In genomic region chr19:8307965-8308866, GRCh38 we compare ENCODE assay signal across 8 cellular contexts. TPM values are rescaled to one million over a fixed set of nuclear protein-coding genes. Genes with fewer than 3 reads are reported as not detected.
A peak's percentile ranks its signal among the peaks of the same experiment; 100 is the strongest.
DNase-seq lines count a peak whose midpoint lies in the region; ATAC-seq, FAIRE-seq and TF ChIP-seq lines count a peak whose summit lies in the region.

Gene CD320 (minus strand): TSS chr19:8308358. CDS start chr19:8308290, 68 bp downstream.

- no peak within 1 kb of the TSS for H2AFZ ChIP-seq in HepG2 (ENCODE audit: low read length)

- no peaks in the 10 kb centered on the region for H3K9me3 ChIP-seq in HepG2 (ENCODE audit: low read length)

- POLR2A ChIA-PET in HepG2 (lab: Yijun Ruan, JAX) = interaction anchor here (5.8 kb wide), 1 partner anchor 12 kb away, joined by 39 read pairs; the partner anchor contains the start of genes NDUFA7 and RPS28

- TF ChIP-seq CTCF in AG10803 (conservative IDR thresholded peaks at IDR 0.05; ENCODE audit: low read length) (no peak), HepG2 (CRISPR knock-in tag; IDR thresholded peaks at IDR 0.05) (no peak; the same call in none of the 2 replicates)

- TSS peak; percentile 91 for BruUV-seq in HepG2 (replicated peaks; lab: Mats Ljungman, UMichigan)

- H3K36me3 ChIP-seq in HepG2 (replicated peaks in 1 of 2; ENCODE audit: control insufficient read depth in 1 of 2, insufficient read depth in 2 of 2, low read length in 2 of 2) = peaks cover 15 to 25% of the 10 kb centered on the region in 2 experiments; a peak in 4 of 5 replicates

- peak within 1 kb of the TSS; percentile 89 for H3K9ac ChIP-seq in HepG2 (ENCODE audit: insufficient read depth, low read depth, low read length)

- H3K4me1 ChIP-seq in HepG2 (ENCODE audit: insufficient read depth, low read length) = peaks cover 39% of the 10 kb centered on the region

- CTCF ChIA-PET in HepG2 (lab: Yijun Ruan, JAX; ENCODE audit: low intra/inter-chr PET ratio, low total read pairs) = no interaction called here

- peak; percentile 57 for FAIRE-seq in HepG2 (lab: Jason Lieb, UNC)

- TF ChIP-seq EP300 in HepG2 (IDR thresholded peaks at IDR 0.05; ENCODE audit: low read depth in 2 of 2, low read length in 2 of 2) (no peak), HepG2 (CRISPR knock-in tag; IDR thresholded peaks at IDR 0.05; ENCODE audit: borderline replicate concordance) (no peak; the same call in 1 of the 2 replicates)

- H3K4me3 ChIP-seq in AG10803 (ENCODE audit: low read length) (peak within 1 kb of the TSS; percentile 66), HepG2 (replicated peaks in 1 of 3; ENCODE audit: insufficient read depth in 1 of 3, low read depth in 2 of 3, low read length in 3 of 3) (peak within 1 kb of the TSS; percentile 50 to 77 (median 66))

- no peaks in the 10 kb centered on the region for H4K20me1 ChIP-seq in HepG2 (ENCODE audit: insufficient read depth, low read length)

- in situ Hi-C loops in HepG2 (cut with HindIII; ENCODE audit: extremely low pct_ligation_motif_present, low pct_unique_long_range_greater_than_20kb) = loop anchor here (5.0 kb wide), 1 partner anchor 46 kb away; no protein-coding TSS in a partner anchor

- intact Hi-C loops in HepG2 (cut with micrococcal nuclease; ENCODE audit: unreplicated experiment) = no loop called here

- peak within 1 kb of the TSS; percentile 98 for H3K4me2 ChIP-seq in HepG2 (ENCODE audit: low read depth, low read length)

- H3K79me2 ChIP-seq in HepG2 (ENCODE audit: insufficient read depth, low read length) = peaks cover 17% of the 10 kb centered on the region

- no peaks in the 10 kb centered on the region for H3K27me3 ChIP-seq in HepG2 (ENCODE audit: control insufficient read depth in 1 of 2, insufficient read depth in 2 of 2, low read length in 2 of 2)

- 14% methylated on average over 10 of the region's 63 CpGs for WGBS in HepG2 (ENCODE audit: low lambda C conversion rate)

- DNase-seq in AG10803 (ENCODE audit: low read depth) (peak; percentile 83), NCI-H526 (lab: John Stamatoyannopoulos, UW) (peak; percentile 81 to 94), dermis blood vessel endothelial cell (peak; percentile 94), HepG2 (ENCODE audit: low spot score) (peak; percentile 86)
- peak; percentile 81 for DNase-seq in activated CD4-positive, alpha-beta T cell treated with anti-CD3 and anti-CD28 coated beads, Interleukin-2, amount 50 U/mL, for 1 hour
- peak; percentile 79 for DNase-seq in stimulated activated CD4-positive, alpha-beta T cell treated with anti-CD3 and anti-CD28 coated beads, Interleukin-2, amount 100 ng/mL, for 4 hours (ENCODE audit: low read depth)

- H3K27ac ChIP-seq in HepG2 (ENCODE audit: extremely low read length, insufficient read depth, low read length) = peak within 1 kb of the TSS; percentile 85

- peak; percentile 86 to 90 for TF ChIP-seq POLR2A in HepG2 (IDR thresholded peaks at IDR 0.05; ENCODE audit: insufficient read depth in 1 of 2, low read depth in 2 of 2, low read length in 2 of 2)

- TF ChIP-seq RAD21 in HepG2 (CRISPR knock-in tag; IDR thresholded peaks at IDR 0.05) = no peak; the same call in none of the 2 replicates

- ATAC-seq in GM19043 (IDR thresholded peaks at IDR 0.05; ENCODE audit: low read depth, unreplicated experiment) = peak; percentile 82
- peak; percentile 79 for ATAC-seq in HG03439 (IDR thresholded peaks at IDR 0.05; ENCODE audit: unreplicated experiment)
- ATAC-seq in HepG2 = peak; percentile 89

TF ChIP-seq in HepG2, 621 proteins besides CTCF, POLR2A, EP300 and RAD21 (continues in another document):
- TF ChIP-seq MEIS1 (CRISPR knock-in tag; IDR thresholded peaks at IDR 0.05; ENCODE audit: borderline replicate concordance) (no peak), GTF3A (CRISPR knock-in tag; conservative IDR thresholded peaks at IDR 0.05) (no peak; the same call in 1 of the 2 replicates), ETV6 (CRISPR knock-in tag; conservative IDR thresholded peaks at IDR 0.05) (peak; percentile 81), STAT6 (CRISPR knock-in tag; IDR thresholded peaks at IDR 0.05; ENCODE audit: borderline replicate concordance) (no peak), SIX1 (CRISPR knock-in tag; IDR thresholded peaks at IDR 0.05; ENCODE audit: borderline replicate concordance) (no peak), BRD4 (CRISPR knock-in tag; IDR thresholded peaks at IDR 0.05) (peak; percentile 67; the same call in 1 of the 2 replicates), ZMAT3 (CRISPR knock-in tag; conservative IDR thresholded peaks at IDR 0.05) (peak; percentile 84), WIZ (CRISPR knock-in tag; IDR thresholded peaks at IDR 0.05) (no peak), ZNF580 (CRISPR knock-in tag; IDR thresholded peaks at IDR 0.05; ENCODE audit: borderline replicate concordance, low read depth) (peak; percentile 92; the same call in 1 of the 2 replicates)

RNA-seq across cellular contexts. Expression of gene CD320, which starts in this region (rescaled TPM):
- total RNA-seq in dermis blood vessel endothelial cell (38.8 and 57.5 TPM in 2 replicates), HepG2 (2016; rRNA removed; fragmentation: Illumina TruSeq; extraction: Trizol) (44.4 and 99.9 TPM in 2 replicates)
- total RNA-seq in HepG2 (2016; cell fraction: cytosol; rRNA removed; fragmentation: Illumina TruSeq; extraction: Trizol; ENCODE audit: low read depth) = 33.7 and 41.4 TPM in 2 replicates
- 38.7 and 105 TPM in 2 replicates for total RNA-seq in HepG2 (2016; cell fraction: insoluble cytoplasmic fraction; rRNA removed; fragmentation: Illumina TruSeq; extraction: Trizol)
- 46.2 and 54.2 TPM in 2 replicates for total RNA-seq in HepG2 (2016; cell fraction: membrane; rRNA removed; fragmentation: Illumina TruSeq; extraction: Trizol)
- total RNA-seq in HepG2 (2016; cell fraction: nucleus; rRNA removed; fragmentation: Illumina TruSeq; extraction: Trizol) = 71.9 and 97.9 TPM in 2 replicates
- polyA plus RNA-seq in HepG2 (2011; rRNA removed) = 79.9 and 83.1 TPM in 2 replicates
- polyA plus RNA-seq in HepG2 (2011; cell fraction: cytosol; rRNA removed) = 83.1 and 180 TPM in 2 replicates
- 74.5 and 85.3 TPM in 2 replicates for polyA plus RNA-seq in HepG2 (2011; cell fraction: nucleus; rRNA removed)
- polyA plus RNA-seq in HepG2 (2012) = 39.6 and 41.4 TPM in 2 replicates
- 44.2 and 49.5 TPM in 2 replicates for polyA plus RNA-seq in HepG2 (2016; cell fraction: cytosol; fragmentation: Illumina TruSeq; extraction: Trizol; ENCODE audit: low read depth)
- 44.8 and 52.3 TPM in 2 replicates for polyA plus RNA-seq in HepG2 (2016; cell fraction: insoluble cytoplasmic fraction; fragmentation: Illumina TruSeq; extraction: Trizol; ENCODE audit: low read depth)
- 41.2 and 46.0 TPM in 2 replicates for polyA plus RNA-seq in HepG2 (2016; cell fraction: membrane; fragmentation: Illumina TruSeq; extraction: Trizol; ENCODE audit: low read depth)
- 165 and 175 TPM in 2 replicates for polyA plus RNA-seq in HepG2 (2016; cell fraction: nucleus; fragmentation: Illumina TruSeq; extraction: Trizol; ENCODE audit: insufficient read depth, low read depth)
- polyA minus RNA-seq in HepG2 (2011; rRNA and poly(A)+ RNA removed; ENCODE audit: low replicate concordance) = 58.2 and 70.2 TPM in 2 replicates
- polyA minus RNA-seq in HepG2 (2011; cell fraction: cytosol; rRNA and poly(A)+ RNA removed) = 23.7 and 37.5 TPM in 2 replicates
- 8.4 and 8.7 TPM in 2 replicates for polyA minus RNA-seq in HepG2 (2011; cell fraction: nucleus; rRNA and poly(A)+ RNA removed)

Comparison
In these comparisons a context has a peak if more than half of its experiments do, and no peak if none do; other contexts are left out.
1. Peak in every context shown above with its lines: DNase-seq, ATAC-seq, H3K4me3 ChIP-seq and H3K27ac ChIP-seq.